Comparison of ENCODE assay signal across 1 cellular context in genomic region chr10:60735244-60735643, GRCh38.
A peak's percentile ranks its signal among the peaks of the same experiment; 100 is the strongest.
TF ChIP-seq lines count a peak whose summit lies in the region.

No MANE protein-coding gene starts in this region.

TF ChIP-seq in H1, 55 proteins besides CTCF, POLR2A, EP300 and RAD21:
- peak; percentile 85 for TF ChIP-seq YY1 (IDR thresholded peaks at IDR 0.05; ENCODE audit: low read depth, low read length)
- no peak for TF ChIP-seq HDAC2 (IDR thresholded peaks at IDR 0.05; ENCODE audit: borderline replicate concordance in 1 of 2, low read depth in 2 of 2, low read length in 2 of 2)
TF ChIP-seq in H1: peak in this region for 1.
